1 cellular context compared by ENCODE assay signal in genomic region chr18:67742525-67742924, GRCh38.
TF ChIP-seq lines count a peak whose summit lies in the region.

No MANE protein-coding gene starts in this region.

TF ChIP-seq in WTC11, 78 proteins besides CTCF, POLR2A, EP300 and RAD21 (continued from another document):
- TF ChIP-seq USF1 (CRISPR knock-in tag; IDR thresholded peaks at IDR 0.05) (no peak), ZBTB21 (CRISPR knock-in tag; IDR thresholded peaks at IDR 0.05; ENCODE audit: borderline replicate concordance) (no peak), ZNF416 (CRISPR knock-in tag; IDR thresholded peaks at IDR 0.05) (no peak), ZNF219 (CRISPR knock-in tag; IDR thresholded peaks at IDR 0.05; ENCODE audit: borderline replicate concordance) (no peak), E2F5 (CRISPR knock-in tag; IDR thresholded peaks at IDR 0.05) (no peak), ZSCAN18 (CRISPR knock-in tag; IDR thresholded peaks at IDR 0.05) (no peak), RELA (CRISPR knock-in tag; IDR thresholded peaks at IDR 0.05; ENCODE audit: borderline replicate concordance) (no peak), JAZF1 (CRISPR knock-in tag; IDR thresholded peaks at IDR 0.05) (no peak), NR1H2 (CRISPR knock-in tag; IDR thresholded peaks at IDR 0.05) (no peak), NFE2L1 (CRISPR knock-in tag; IDR thresholded peaks at IDR 0.05) (no peak), HMGA2 (CRISPR knock-in tag; IDR thresholded peaks at IDR 0.05) (no peak), GTF2I (CRISPR knock-in tag; conservative IDR thresholded peaks at IDR 0.05) (no peak), ZNF423 (CRISPR knock-in tag; IDR thresholded peaks at IDR 0.05) (no peak), FOXJ3 (CRISPR knock-in tag; IDR thresholded peaks at IDR 0.05; ENCODE audit: borderline replicate concordance) (no peak), MYBL2 (CRISPR knock-in tag; IDR thresholded peaks at IDR 0.05) (no peak), SMAD4 (CRISPR knock-in tag; IDR thresholded peaks at IDR 0.05) (no peak), IRF2 (CRISPR knock-in tag; IDR thresholded peaks at IDR 0.05; ENCODE audit: borderline replicate concordance, low read depth) (no peak), ZMAT4 (CRISPR knock-in tag; IDR thresholded peaks at IDR 0.05) (no peak)
TF ChIP-seq in WTC11: peak in this region for 0.
